In genomic region chr9:111039203-111039907, GRCh38 we compare ENCODE assay signal across 8 cellular contexts. TPM values are rescaled to one million over a fixed set of nuclear protein-coding genes. Genes with fewer than 3 reads are reported as not detected.
DNase-seq lines count a peak whose midpoint lies in the region; ATAC-seq and TF ChIP-seq lines count a peak whose summit lies in the region.

No MANE protein-coding gene starts in this region.

- DNase-seq in GM23338 (ENCODE audit: low spot score) (peak; percentile 45), immature natural killer cell (peak; percentile 37 to 40 (median 39)), DMS53 (lab: John Stamatoyannopoulos, UW) (no peak)
- DNase-seq in activated T-helper 2 cell treated with anti-CD3 and anti-CD28 coated beads, Interferon-gamma antibody, Interleukin-2, Interleukin-4, amounts not matched to agents 10 μg/mL and 5 μg/mL and 100 μg/mL, durations not matched to agents 14 hours and 24 hours and 36 hours (ENCODE audit: low spot score) = no peak

- peak overlapping the region; percentile 77 for H3K4me3 ChIP-seq in GM23338

- peaks cover 16% of the 10 kb centered on the region for H3K4me1 ChIP-seq in GM23338 (ENCODE audit: insufficient read depth)

- peak overlapping the region; percentile 95 for H2AFZ ChIP-seq in GM23338

- H3K27me3 Mint-ChIP-seq in GM23338 (ENCODE audit: insufficient read depth, low read depth, poor library complexity) = peaks cover 23% of the 10 kb centered on the region
- peaks cover 43% of the 10 kb centered on the region for H3K27me3 Mint-ChIP-seq in activated T-helper 2 cell treated with anti-CD3 and anti-CD28 coated beads, Interferon-gamma antibody, Interleukin-2, Interleukin-4, amounts not matched to agents 10 μg/mL and 5 μg/mL and 100 μg/mL, durations not matched to agents 14 hours and 24 hours and 36 hours (ENCODE audit: low read depth)
- peaks cover 10 to 15% (median 12%) of the 10 kb centered on the region in 3 donors for H3K27me3 Mint-ChIP-seq in immature natural killer cell (ENCODE audit: low read depth in 3 of 3)
- peaks cover 46% of the 10 kb centered on the region for H3K27me3 Mint-ChIP-seq in stimulated activated memory B cell treated with anti-CD40 and anti-IgM and Interleukin-4, amounts not matched to agents 10 μg/mL and 1 μg/mL and 100 μg/mL, for 72 hours

- no peak overlapping the region for H3K27ac Mint-ChIP-seq in GM23338
- no peak overlapping the region for H3K27ac Mint-ChIP-seq in activated T-helper 2 cell treated with anti-CD3 and anti-CD28 coated beads, Interferon-gamma antibody, Interleukin-2, Interleukin-4, amounts not matched to agents 10 μg/mL and 5 μg/mL and 100 μg/mL, durations not matched to agents 14 hours and 24 hours and 36 hours
- H3K27ac Mint-ChIP-seq in immature natural killer cell = peak overlapping the region in 2 of 6 donors; percentile 66 to 69
- no peak overlapping the region for H3K27ac Mint-ChIP-seq in stimulated activated memory B cell treated with anti-CD40 and anti-IgM and Interleukin-4, amounts not matched to agents 10 μg/mL and 1 μg/mL and 100 μg/mL, for 72 hours

- H3K9me2 ChIP-seq in GM23338 (ENCODE audit: insufficient read depth) = no peaks in the 10 kb centered on the region

- no peaks in the 10 kb centered on the region for H4K20me1 ChIP-seq in GM23338 (replicated peaks; ENCODE audit: insufficient read depth)

- H3K36me3 ChIP-seq in GM23338 (ENCODE audit: insufficient read depth) = no peaks in the 10 kb centered on the region

- TF ChIP-seq CTCF in GM23338 (conservative IDR thresholded peaks at IDR 0.05; ENCODE audit: low read depth in 2 of 2) = no peak

- H3K4me3 Mint-ChIP-seq in GM23338 = peak overlapping the region; percentile 85
- H3K4me3 Mint-ChIP-seq in activated T-helper 2 cell treated with anti-CD3 and anti-CD28 coated beads, Interferon-gamma antibody, Interleukin-2, Interleukin-4, amounts not matched to agents 10 μg/mL and 5 μg/mL and 100 μg/mL, durations not matched to agents 14 hours and 24 hours and 36 hours (ENCODE audit: low read depth) = peak overlapping the region; percentile 70
- H3K4me3 Mint-ChIP-seq in immature natural killer cell = peak overlapping the region; percentile 22 to 81 (median 73)
- H3K4me3 Mint-ChIP-seq in stimulated activated memory B cell treated with anti-CD40 and anti-IgM and Interleukin-4, amounts not matched to agents 10 μg/mL and 1 μg/mL and 100 μg/mL, for 72 hours = peak overlapping the region; percentile 48

- intact Hi-C loops in activated T-helper 2 cell treated with anti-CD3 and anti-CD28 coated beads, Interferon-gamma antibody, Interleukin-2, Interleukin-4, amounts not matched to agents 10 μg/mL and 5 μg/mL and 100 μg/mL, durations not matched to agents 14 hours and 24 hours and 36 hours (cut with micrococcal nuclease) = no loop called here

- H3K4me1 Mint-ChIP-seq in GM23338 (peaks cover 35% of the 10 kb centered on the region), immature natural killer cell (peaks cover 13 to 22% of the 10 kb centered on the region in 2 donors)
- peaks cover 11% of the 10 kb centered on the region for H3K4me1 Mint-ChIP-seq in activated T-helper 2 cell treated with anti-CD3 and anti-CD28 coated beads, Interferon-gamma antibody, Interleukin-2, Interleukin-4, amounts not matched to agents 10 μg/mL and 5 μg/mL and 100 μg/mL, durations not matched to agents 14 hours and 24 hours and 36 hours (ENCODE audit: low read depth)
- peaks cover 15% of the 10 kb centered on the region for H3K4me1 Mint-ChIP-seq in stimulated activated memory B cell treated with anti-CD40 and anti-IgM and Interleukin-4, amounts not matched to agents 10 μg/mL and 1 μg/mL and 100 μg/mL, for 72 hours

- peaks cover 7% of the 10 kb centered on the region; the same call in 1 of the 2 replicates for H3K79me2 ChIP-seq in GM23338 (replicated peaks; ENCODE audit: insufficient read depth)

- H3K27ac ChIP-seq in GM23338 (ENCODE audit: low read depth) = no peak overlapping the region

- H3K9me3 Mint-ChIP-seq in GM23338 (no peaks in the 10 kb centered on the region; the same call in 2 of the 3 replicates), immature natural killer cell (peaks cover 0 to 7% (median 2%) of the 10 kb centered on the region in 6 donors)
- no peaks in the 10 kb centered on the region for H3K9me3 Mint-ChIP-seq in activated T-helper 2 cell treated with anti-CD3 and anti-CD28 coated beads, Interferon-gamma antibody, Interleukin-2, Interleukin-4, amounts not matched to agents 10 μg/mL and 5 μg/mL and 100 μg/mL, durations not matched to agents 14 hours and 24 hours and 36 hours
- H3K9me3 Mint-ChIP-seq in stimulated activated memory B cell treated with anti-CD40 and anti-IgM and Interleukin-4, amounts not matched to agents 10 μg/mL and 1 μg/mL and 100 μg/mL, for 72 hours = no peaks in the 10 kb centered on the region

- H3K27me3 ChIP-seq in GM23338 (ENCODE audit: insufficient read depth) = peaks cover 41% of the 10 kb centered on the region

- peak overlapping the region; percentile 90 for H3K4me2 ChIP-seq in GM23338

- no peaks in the 10 kb centered on the region; the same call in 2 of the 3 replicates for H3K36me3 Mint-ChIP-seq in GM23338 (ENCODE audit: low read depth)
- H3K36me3 Mint-ChIP-seq in activated T-helper 2 cell treated with anti-CD3 and anti-CD28 coated beads, Interferon-gamma antibody, Interleukin-2, Interleukin-4, amounts not matched to agents 10 μg/mL and 5 μg/mL and 100 μg/mL, durations not matched to agents 14 hours and 24 hours and 36 hours (ENCODE audit: low read depth) = no peaks in the 10 kb centered on the region
- peaks cover 0 to 4% (median 3%) of the 10 kb centered on the region in 3 donors for H3K36me3 Mint-ChIP-seq in immature natural killer cell
- H3K36me3 Mint-ChIP-seq in stimulated activated memory B cell treated with anti-CD40 and anti-IgM and Interleukin-4, amounts not matched to agents 10 μg/mL and 1 μg/mL and 100 μg/mL, for 72 hours = peaks cover 4% of the 10 kb centered on the region

- H3F3A ChIP-seq in GM23338 (replicated peaks; ENCODE audit: low read depth) = no peaks in the 10 kb centered on the region

- ATAC-seq in GM23338 = peak; percentile 9
- peak; percentile 22 for ATAC-seq in stimulated activated memory B cell treated with anti-CD40 and anti-IgM and Interleukin-4, amounts not matched to agents 10 μg/mL and 1 μg/mL and 100 μg/mL, for 72 hours
- no peak for ATAC-seq in HG02571 (IDR thresholded peaks at IDR 0.05; ENCODE audit: unreplicated experiment)
- ATAC-seq in HG03432 (IDR thresholded peaks at IDR 0.05; ENCODE audit: unreplicated experiment) = no peak
- no peak for ATAC-seq in GM21529 (IDR thresholded peaks at IDR 0.05; ENCODE audit: unreplicated experiment)

RNA-seq across cellular contexts. Expression of gene LPAR1, which starts 1.1 kb away (rescaled TPM):
- total RNA-seq in GM23338 (2014; rRNA removed; shearing (Covaris generic)) = 2.9 and 3.8 TPM in 2 replicates
- 0.66 and 1.0 TPM in 2 replicates for polyA plus RNA-seq in GM23338 (2016; fragmentation: Nextera tagmentation; extraction: Ambion mirVana)
- not detected in 2 replicates for total RNA-seq in activated T-helper 2 cell treated with anti-CD3 and anti-CD28 coated beads, Interferon-gamma antibody, Interleukin-2, Interleukin-4, amounts not matched to agents 10 μg/mL and 5 μg/mL and 100 μg/mL, durations not matched to agents 14 hours and 24 hours and 36 hours
- polyA plus RNA-seq in immature natural killer cell = under 1 TPM in 2 of 3 donors, not detected in 1; 0.59 to 0.84 TPM

Comparison
In these comparisons a context has a peak if more than half of its experiments do, and no peak if none do; other contexts are left out.
1. ATAC-seq: peak in GM23338 (single experiment) and stimulated activated memory B cell treated with anti-CD40 and anti-IgM and Interleukin-4, amounts not matched to agents 10 μg/mL and 1 μg/mL and 100 μg/mL, for 72 hours (single experiment); none in HG02571 (single experiment), HG03432 (single experiment) and GM21529 (single experiment).
2. DNase-seq: peak in GM23338 (single experiment) and immature natural killer cell (3 of 3); none in activated T-helper 2 cell treated with anti-CD3 and anti-CD28 coated beads, Interferon-gamma antibody, Interleukin-2, Interleukin-4, amounts not matched to agents 10 μg/mL and 5 μg/mL and 100 μg/mL, durations not matched to agents 14 hours and 24 hours and 36 hours (single experiment) and DMS53 (single experiment).
3. Peak in every context shown above with its lines, with median percentiles within 50 percentile points of each other: H3K4me3 Mint-ChIP-seq.